ENCODE assay signal across 8 cellular contexts in the genomic region with DNA sequence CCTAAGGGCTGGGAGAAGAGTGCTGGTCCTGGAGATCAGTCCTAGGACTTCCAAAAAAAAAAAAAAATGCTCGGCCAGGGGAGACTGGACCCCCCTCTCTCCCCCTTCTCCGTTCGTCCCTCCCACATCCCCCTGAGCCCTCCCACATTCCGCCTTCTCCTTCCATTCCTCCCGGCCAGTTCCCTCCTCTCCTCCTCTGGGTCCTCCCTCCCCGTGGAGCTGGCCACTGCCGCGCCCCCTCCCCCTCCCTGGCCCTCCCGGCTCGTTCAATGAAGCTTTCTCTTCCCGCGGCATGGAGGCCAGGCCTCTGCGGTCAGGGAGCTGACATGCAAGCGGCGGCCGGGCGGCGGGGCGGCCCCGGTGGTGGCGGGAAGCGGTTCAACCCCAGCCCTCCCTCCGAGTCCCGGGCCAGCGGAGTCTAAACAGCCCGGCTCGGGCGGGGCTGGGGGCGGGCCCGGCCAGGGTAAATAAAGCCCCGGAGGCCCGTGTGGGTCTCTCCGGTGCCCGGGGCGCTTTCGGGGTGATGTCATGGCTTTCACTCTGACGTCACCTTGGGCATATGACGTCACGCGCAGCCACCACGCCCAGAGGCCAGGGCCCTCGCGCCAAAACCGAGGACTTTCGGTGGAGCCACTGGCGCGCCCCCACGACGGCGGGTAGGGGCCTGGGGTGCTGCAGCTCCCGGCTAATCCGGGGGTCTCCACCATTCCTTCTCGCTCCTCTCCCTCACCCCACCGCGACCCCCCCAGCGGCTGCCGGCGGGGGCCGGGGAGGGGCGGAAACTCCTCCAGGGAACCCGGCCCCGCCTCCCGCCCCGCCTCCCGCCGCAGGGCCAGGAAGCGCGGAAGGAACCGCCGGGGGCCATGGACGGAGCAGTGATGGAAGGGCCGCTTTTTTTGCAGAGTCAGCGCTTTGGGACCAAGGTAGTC. TPM values are rescaled to one million over a fixed set of nuclear protein-coding genes. Genes with fewer than 3 reads are reported as not detected.
DNase-seq lines count a peak whose midpoint lies in the region; ATAC-seq and TF ChIP-seq lines count a peak whose summit lies in the region.

DOK1 (plus strand) TSS at position 829 of the 929 bp plus-strand sequence; CDS start at position 864, 35 bp downstream.
A gene with protein sequence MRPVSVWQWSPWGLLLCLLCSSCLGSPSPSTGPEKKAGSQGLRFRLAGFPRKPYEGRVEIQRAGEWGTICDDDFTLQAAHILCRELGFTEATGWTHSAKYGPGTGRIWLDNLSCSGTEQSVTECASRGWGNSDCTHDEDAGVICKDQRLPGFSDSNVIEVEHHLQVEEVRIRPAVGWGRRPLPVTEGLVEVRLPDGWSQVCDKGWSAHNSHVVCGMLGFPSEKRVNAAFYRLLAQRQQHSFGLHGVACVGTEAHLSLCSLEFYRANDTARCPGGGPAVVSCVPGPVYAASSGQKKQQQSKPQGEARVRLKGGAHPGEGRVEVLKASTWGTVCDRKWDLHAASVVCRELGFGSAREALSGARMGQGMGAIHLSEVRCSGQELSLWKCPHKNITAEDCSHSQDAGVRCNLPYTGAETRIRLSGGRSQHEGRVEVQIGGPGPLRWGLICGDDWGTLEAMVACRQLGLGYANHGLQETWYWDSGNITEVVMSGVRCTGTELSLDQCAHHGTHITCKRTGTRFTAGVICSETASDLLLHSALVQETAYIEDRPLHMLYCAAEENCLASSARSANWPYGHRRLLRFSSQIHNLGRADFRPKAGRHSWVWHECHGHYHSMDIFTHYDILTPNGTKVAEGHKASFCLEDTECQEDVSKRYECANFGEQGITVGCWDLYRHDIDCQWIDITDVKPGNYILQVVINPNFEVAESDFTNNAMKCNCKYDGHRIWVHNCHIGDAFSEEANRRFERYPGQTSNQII (minus strand): TSS at position 51 of the 929 bp plus-strand sequence. CDS start 1,308 bp downstream, outside the sequence.

- H3K27ac ChIP-seq in SU-DHL-6 (ENCODE audit: low read depth, low read length) (no peak within 1 kb of the TSS), heart left ventricle (peak within 1 kb of the TSS; percentile 51 to 95 (median 86)), upper lobe of left lung (peak within 1 kb of the TSS; percentile 87 to 89 (median 88))

- H3K4me2 ChIP-seq in SU-DHL-6 (ENCODE audit: low read depth, low read length, poor library complexity, severe bottlenecking), result peak within 1 kb of the TSS; percentile 69

- intact Hi-C loops in heart left ventricle (cut with DNase I) (loop anchor here in 2 of 10 donors (1.0 to 2.0 kb wide), 2 partner anchors 25 to 47 kb away; partner anchors contain the start of genes AUP1 (in 1 of the 2), HTRA2 (in 1 of the 2) and PCGF1 (in 1 of the 2)), posterior vena cava (cut with DNase I) (no loop called here)

- H3K4me3 ChIP-seq in Jurkat, Clone E6-1 (ENCODE audit: low read length), result peak within 1 kb of the TSS; percentile 94
- H3K4me3 ChIP-seq in SU-DHL-6 (ENCODE audit: insufficient read depth, low read length, poor library complexity, severe bottlenecking) (peak within 1 kb of the TSS; percentile 84), heart left ventricle (peak within 1 kb of the TSS; percentile 57 to 87 (median 72)), upper lobe of left lung (peak within 1 kb of the TSS; percentile 68 to 97 (median 72))

- TF ChIP-seq EP300 in upper lobe of left lung (IDR thresholded peaks at IDR 0.05), result no peak

- H3K4me1 Mint-ChIP-seq in activated naive CD8-positive, alpha-beta T cell treated with anti-CD3 and anti-CD28 coated beads, Interleukin-2, amount 50 U/mL, for 24 hours, result peaks cover 21% of the 10 kb centered on the region

- H3K27me3 Mint-ChIP-seq in activated naive CD8-positive, alpha-beta T cell treated with anti-CD3 and anti-CD28 coated beads, Interleukin-2, amount 50 U/mL, for 24 hours, result peaks cover 25% of the 10 kb centered on the region

- no peaks in the 10 kb centered on the region for H3K9me2 ChIP-seq in SU-DHL-6 (replicated peaks; ENCODE audit: insufficient read depth, low read length)

- DNase-seq in DMS153 treated with DMSO at 0.1 percent for 48 hours (lab: John Stamatoyannopoulos, UW; ENCODE audit: unreplicated experiment) (peak; percentile 43), heart left ventricle (peak; percentile 92 to 95 (median 93)), posterior vena cava (ENCODE audit: low spot score) (peak; percentile 96), upper lobe of left lung (peak; percentile 92 to 98)
- DNase-seq in Jurkat, Clone E6-1 (ENCODE audit: low read depth, low spot score), result peak; percentile 49
- DNase-seq in activated naive CD8-positive, alpha-beta T cell treated with anti-CD3 and anti-CD28 coated beads, Interleukin-2, amount 50 U/mL, for 24 hours, result peak; percentile 88

- TF ChIP-seq CTCF in SU-DHL-6 (IDR thresholded peaks at IDR 0.05; ENCODE audit: insufficient read depth, low read length, poor library complexity, severe bottlenecking) (no peak), heart left ventricle (IDR thresholded peaks at IDR 0.05) (no peak), upper lobe of left lung (IDR thresholded peaks at IDR 0.05) (peak in 1 of 6 experiments; percentile 25)

- H3K9me3 Mint-ChIP-seq in activated naive CD8-positive, alpha-beta T cell treated with anti-CD3 and anti-CD28 coated beads, Interleukin-2, amount 50 U/mL, for 24 hours, result no peaks in the 10 kb centered on the region

- H3K27me3 ChIP-seq in SU-DHL-6 (ENCODE audit: low read length) (no peaks in the 10 kb centered on the region), heart left ventricle (peaks cover 0 to 7% (median 0%) of the 10 kb centered on the region in 9 donors), upper lobe of left lung (no peaks in the 10 kb centered on the region)

- H3K4me3 Mint-ChIP-seq in activated naive CD8-positive, alpha-beta T cell treated with anti-CD3 and anti-CD28 coated beads, Interleukin-2, amount 50 U/mL, for 24 hours, result peak within 1 kb of the TSS; percentile 93

- peak within 1 kb of the TSS; percentile 89 for H3K27ac Mint-ChIP-seq in activated naive CD8-positive, alpha-beta T cell treated with anti-CD3 and anti-CD28 coated beads, Interleukin-2, amount 50 U/mL, for 24 hours

- H3K79me2 ChIP-seq in SU-DHL-6 (ENCODE audit: insufficient read depth, low read length), result no peaks in the 10 kb centered on the region

- peak; percentile 54 for ATAC-seq in GM21528 (IDR thresholded peaks at IDR 0.05; ENCODE audit: low FRiP score, unreplicated experiment)
- ATAC-seq in activated naive CD8-positive, alpha-beta T cell treated with anti-CD3 and anti-CD28 coated beads, Interleukin-2, amount 50 U/mL, for 24 hours, result peak; percentile 81
- peak; percentile 67 to 90 (median 84) for ATAC-seq in heart left ventricle
- ATAC-seq in upper lobe of left lung (ENCODE audit: low FRiP score in 2 of 2), result peak; percentile 92 to 94

- WGBS in heart left ventricle, 4 donors, result 0 to 1% (median 1%) methylated on average over 37 to 73 of the region's 73 CpGs
- WGBS in upper lobe of left lung, 2 donors, result 2% methylated on average over 28 to 48 of the region's 73 CpGs

- peak in 1 of 2 donors; percentile 15 for TF ChIP-seq POLR2A in heart left ventricle (IDR thresholded peaks at IDR 0.05)
- peak in 2 of 4 donors; percentile 40 to 55 for TF ChIP-seq POLR2A in upper lobe of left lung (IDR thresholded peaks at IDR 0.05)

- no peaks in the 10 kb centered on the region for H3F3A ChIP-seq in SU-DHL-6 (ENCODE audit: insufficient read depth)

- H4K20me1 ChIP-seq in SU-DHL-6 (ENCODE audit: low read depth, low read length), result no peaks in the 10 kb centered on the region

- H3K36me3 ChIP-seq in SU-DHL-6 (ENCODE audit: low read length) (no peaks in the 10 kb centered on the region), heart left ventricle (peaks cover 0 to 14% (median 0%) of the 10 kb centered on the region in 9 donors), upper lobe of left lung (peaks cover 0 to 9% (median 7%) of the 10 kb centered on the region in 4 donors)

- H2AFZ ChIP-seq in SU-DHL-6 (ENCODE audit: low read depth, low read length, severe bottlenecking), result peak within 1 kb of the TSS; percentile 95

- peaks cover 8% of the 10 kb centered on the region for H3K36me3 Mint-ChIP-seq in activated naive CD8-positive, alpha-beta T cell treated with anti-CD3 and anti-CD28 coated beads, Interleukin-2, amount 50 U/mL, for 24 hours (ENCODE audit: low read depth)

- H3K9me3 ChIP-seq in SU-DHL-6 (ENCODE audit: insufficient read depth, low read length) (no peaks in the 10 kb centered on the region), heart left ventricle (no peaks in the 10 kb centered on the region), upper lobe of left lung (no peaks in the 10 kb centered on the region)

- H3K9ac ChIP-seq in SU-DHL-6 (ENCODE audit: low read length), result peak within 1 kb of the TSS; percentile 73

- H3K4me1 ChIP-seq in heart left ventricle (peaks cover 0 to 38% (median 20%) of the 10 kb centered on the region in 12 donors), upper lobe of left lung (peaks cover 18 to 37% (median 21%) of the 10 kb centered on the region in 4 donors)

RNA-seq across cellular contexts. Expression of gene DOK1, which starts in this region (rescaled TPM):
- 20.3 TPM for polyA plus RNA-seq in Jurkat, Clone E6-1 (2012; ENCODE audit: insufficient read depth, insufficient read length)
- total RNA-seq in heart left ventricle (10 to 100 TPM in 1 of 9 donors, 1 to 10 TPM in 8; 2.6 to 11.6 (median 4.8) TPM), posterior vena cava (10 to 100 TPM; 11.0 to 12.2 TPM), upper lobe of left lung (10 to 100 TPM; 13.7 to 49.2 (median 38.0) TPM)
- 1 to 10 TPM; 2.4 to 6.0 TPM for polyA plus RNA-seq in heart left ventricle

RNA-seq across cellular contexts. Expression of the second gene that starts in this region (rescaled TPM):
- polyA plus RNA-seq in Jurkat, Clone E6-1 (2012; ENCODE audit: insufficient read depth, insufficient read length), result 0.53 TPM
- 1 to 10 TPM; 1.6 to 8.7 (median 3.0) TPM for total RNA-seq in heart left ventricle
- polyA plus RNA-seq in heart left ventricle, result 1 to 10 TPM; 1.5 to 3.5 TPM
- total RNA-seq in posterior vena cava, result 10 to 100 TPM in 1 of 2 donors, 1 to 10 TPM in 1; 6.1 to 11.8 TPM
- 10 to 100 TPM in 3 of 6 donors, 1 to 10 TPM in 3; 3.6 to 28.3 (median 10.3) TPM for total RNA-seq in upper lobe of left lung

Comparison
In these comparisons a context has a peak if more than half of its experiments do, and no peak if none do; other contexts are left out.
1. DNase-seq: peak in every context shown above with its lines; median percentile 96 in posterior vena cava; 95 in upper lobe of left lung; 93 in heart left ventricle; 88 in activated naive CD8-positive, alpha-beta T cell treated with anti-CD3 and anti-CD28 coated beads, Interleukin-2, amount 50 U/mL, for 24 hours; 49 in Jurkat, Clone E6-1; 43 in DMS153 treated with DMSO at 0.1 percent for 48 hours.